2 cellular contexts compared by ENCODE assay signal in the genomic region with DNA sequence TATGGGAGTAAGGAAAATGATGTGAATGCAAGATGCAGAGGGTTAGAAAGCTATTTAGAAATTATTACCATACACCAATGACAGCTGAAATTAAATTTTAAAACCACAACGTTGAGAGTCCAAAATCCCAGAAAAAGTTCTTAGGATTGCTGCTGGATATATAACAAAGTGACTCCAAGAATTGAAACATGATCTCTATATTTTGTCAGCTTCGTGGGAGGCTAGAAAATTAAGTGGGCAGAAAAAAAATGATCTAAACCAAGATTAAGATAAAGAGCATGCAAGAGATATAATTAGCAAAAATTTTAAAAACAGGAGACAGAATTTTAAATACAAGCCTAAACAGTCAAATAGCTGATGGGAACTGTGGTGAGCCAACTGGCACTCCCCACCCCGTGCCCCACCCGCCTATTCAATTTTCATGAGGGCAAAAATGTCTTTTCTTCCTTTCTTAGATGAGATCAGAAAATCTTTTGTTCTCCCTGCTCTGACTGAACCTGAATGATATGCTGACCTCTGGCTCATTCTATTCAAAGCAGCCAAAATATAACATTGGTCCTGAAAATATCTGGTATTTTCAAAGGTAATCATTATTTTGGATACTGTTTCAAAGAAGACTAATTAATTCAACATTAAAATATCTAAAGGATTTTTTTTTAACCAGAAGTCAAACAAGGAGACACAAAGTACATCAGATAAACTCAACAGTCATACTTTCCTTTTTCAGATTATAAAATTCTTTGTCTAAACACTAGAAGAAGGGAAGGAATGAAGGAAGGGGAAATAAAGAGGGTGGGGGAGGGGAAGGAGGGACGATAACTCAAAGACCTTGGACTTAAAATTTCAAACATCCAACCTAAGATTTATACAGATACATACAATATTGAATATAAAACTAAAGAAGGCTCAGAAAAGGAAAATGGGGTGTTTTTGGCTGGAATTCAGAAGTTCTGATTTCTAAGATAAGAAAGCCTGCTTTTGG.
TF ChIP-seq lines count a peak whose summit lies in the region.

No MANE protein-coding gene starts in this region.

TF ChIP-seq in A549, 52 proteins besides CTCF, POLR2A, EP300 and RAD21:
- TF ChIP-seq RARB (CRISPR knock-in tag; IDR thresholded peaks at IDR 0.05) (no peak), NPAS2 (CRISPR knock-in tag; IDR thresholded peaks at IDR 0.05; ENCODE audit: borderline replicate concordance) (no peak), ESRRA (IDR thresholded peaks at IDR 0.05; ENCODE audit: borderline replicate concordance, low read length) (no peak), CBX2 (IDR thresholded peaks at IDR 0.05; ENCODE audit: borderline replicate concordance, low read depth) (no peak)
- TF ChIP-seq, protein P1, sequence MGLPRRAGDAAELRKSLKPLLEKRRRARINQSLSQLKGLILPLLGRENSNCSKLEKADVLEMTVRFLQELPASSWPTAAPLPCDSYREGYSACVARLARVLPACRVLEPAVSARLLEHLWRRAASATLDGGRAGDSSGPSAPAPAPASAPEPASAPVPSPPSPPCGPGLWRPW (IDR thresholded peaks at IDR 0.05): no peak
- TF ChIP-seq, protein P2, sequence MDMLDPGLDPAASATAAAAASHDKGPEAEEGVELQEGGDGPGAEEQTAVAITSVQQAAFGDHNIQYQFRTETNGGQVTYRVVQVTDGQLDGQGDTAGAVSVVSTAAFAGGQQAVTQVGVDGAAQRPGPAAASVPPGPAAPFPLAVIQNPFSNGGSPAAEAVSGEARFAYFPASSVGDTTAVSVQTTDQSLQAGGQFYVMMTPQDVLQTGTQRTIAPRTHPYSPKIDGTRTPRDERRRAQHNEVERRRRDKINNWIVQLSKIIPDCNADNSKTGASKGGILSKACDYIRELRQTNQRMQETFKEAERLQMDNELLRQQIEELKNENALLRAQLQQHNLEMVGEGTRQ (IDR thresholded peaks at IDR 0.05): no peak

TF ChIP-seq in IMR-90, 13 proteins besides CTCF, POLR2A, EP300 and RAD21:
- TF ChIP-seq NFE2L2 (IDR thresholded peaks at IDR 0.05; ENCODE audit: low read depth, low read length) (no peak), MAFK (IDR thresholded peaks at IDR 0.05; ENCODE audit: low read depth, low read length) (no peak), FOS (IDR thresholded peaks at IDR 0.05; ENCODE audit: low read depth, low read length) (no peak), CEBPB (IDR thresholded peaks at IDR 0.05; ENCODE audit: low read depth, low read length) (no peak), SMC3 (IDR thresholded peaks at IDR 0.05; ENCODE audit: low read depth, low read length) (no peak), RFX5 (IDR thresholded peaks at IDR 0.05; ENCODE audit: low read depth, low read length) (no peak), CHD1 (IDR thresholded peaks at IDR 0.05; ENCODE audit: low read depth, low read length) (no peak), MAZ (IDR thresholded peaks at IDR 0.05; ENCODE audit: borderline replicate concordance, low read depth, low read length) (no peak), RCOR1 (IDR thresholded peaks at IDR 0.05; ENCODE audit: insufficient replicate concordance, low read length) (no peak), BHLHE40 (IDR thresholded peaks at IDR 0.05; ENCODE audit: low read depth, low read length) (no peak), MXI1 (IDR thresholded peaks at IDR 0.05; ENCODE audit: borderline replicate concordance, low read depth, low read length) (no peak)
- TF ChIP-seq, protein P2 (IDR thresholded peaks at IDR 0.05; ENCODE audit: low read depth, low read length): no peak
- TF ChIP-seq, protein P3, sequence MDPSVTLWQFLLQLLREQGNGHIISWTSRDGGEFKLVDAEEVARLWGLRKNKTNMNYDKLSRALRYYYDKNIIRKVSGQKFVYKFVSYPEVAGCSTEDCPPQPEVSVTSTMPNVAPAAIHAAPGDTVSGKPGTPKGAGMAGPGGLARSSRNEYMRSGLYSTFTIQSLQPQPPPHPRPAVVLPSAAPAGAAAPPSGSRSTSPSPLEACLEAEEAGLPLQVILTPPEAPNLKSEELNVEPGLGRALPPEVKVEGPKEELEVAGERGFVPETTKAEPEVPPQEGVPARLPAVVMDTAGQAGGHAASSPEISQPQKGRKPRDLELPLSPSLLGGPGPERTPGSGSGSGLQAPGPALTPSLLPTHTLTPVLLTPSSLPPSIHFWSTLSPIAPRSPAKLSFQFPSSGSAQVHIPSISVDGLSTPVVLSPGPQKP (IDR thresholded peaks at IDR 0.05; ENCODE audit: borderline replicate concordance, low read depth, low read length): no peak
